Comparison of ENCODE assay signal across 32 cellular contexts in genomic region chr4:68466751-68467150, GRCh38. TPM values are rescaled to one million over a fixed set of nuclear protein-coding genes. Genes with fewer than 3 reads are reported as not detected.
A peak's percentile ranks its signal among the peaks of the same experiment; 100 is the strongest.
DNase-seq lines count a peak whose midpoint lies in the region; FAIRE-seq and TF ChIP-seq lines count a peak whose summit lies in the region.
"Had no signal": no experiment of that assay in that cellular context is flagged by ENCODE, and none has a peak within 500 bp of the region (broad histone marks: within the 10 kb centered on the region; RNA-seq: fewer than 3 reads in every experiment).

No MANE protein-coding gene starts in this region.

- H2AK5ac ChIP-seq in mesenchymal stem cell (ENCODE audit: low read length, severe bottlenecking): no peak overlapping the region

- H3K4me3 ChIP-seq in bronchial epithelial cell (ENCODE audit: low read depth, low read length): no peak overlapping the region
- H3K4me3 ChIP-seq in mesenchymal stem cell (ENCODE audit: insufficient read depth in 1 of 2, low read depth in 1 of 2, low read length in 2 of 2): peak overlapping the region in 1 of 2 experiments; percentile 3
- H3K4me3 ChIP-seq: esophagus muscularis mucosa, HAP-1, pancreas, SJCRH30, spleen, upper lobe of left lung had no signal

- H4K8ac ChIP-seq in mesenchymal stem cell (ENCODE audit: low read length): no peak overlapping the region

- H3K27me3 ChIP-seq in bronchial epithelial cell (ENCODE audit: control insufficient read depth, insufficient read depth, low read length): no peaks in the 10 kb centered on the region
- no peaks in the 10 kb centered on the region for H3K27me3 ChIP-seq in mesenchymal stem cell (ENCODE audit: control insufficient read depth in 1 of 2, insufficient read depth in 1 of 2, low read length in 2 of 2)
- H3K27me3 ChIP-seq: esophagus muscularis mucosa, pancreas, SJCRH30, spleen, upper lobe of left lung had no signal

- no peak overlapping the region for H2BK12ac ChIP-seq in mesenchymal stem cell (ENCODE audit: low read length in 2 of 2)

- 44% methylated on average over 1 of the region's 3 CpGs for WGBS in mesenchymal stem cell

- H3K36me3 ChIP-seq in bronchial epithelial cell (ENCODE audit: control insufficient read depth, insufficient read depth, low read length) (no peaks in the 10 kb centered on the region), mesenchymal stem cell (ENCODE audit: control insufficient read depth in 1 of 2, insufficient read depth in 2 of 2, low read depth in 1 of 2, low read length in 2 of 2) (no peaks in the 10 kb centered on the region)
- H3K36me3 ChIP-seq: esophagus muscularis mucosa, HAP-1, pancreas, SJCRH30, spleen, upper lobe of left lung had no signal

- H3K9ac ChIP-seq in mesenchymal stem cell (ENCODE audit: low read length): peak overlapping the region; percentile 49

- H3K4ac ChIP-seq in mesenchymal stem cell (ENCODE audit: low read depth in 1 of 2, low read length in 2 of 2): no peak overlapping the region

- TF ChIP-seq CTCF in bronchial epithelial cell (IDR thresholded peaks at IDR 0.05; ENCODE audit: insufficient read depth, low read length, severe bottlenecking): no peak

- H3K14ac ChIP-seq in mesenchymal stem cell (ENCODE audit: low read length in 2 of 2): no peak overlapping the region

- FAIRE-seq in RCC 7860 (lab: Jason Lieb, UNC) (peak; percentile 65), bronchial epithelial cell (lab: Jason Lieb, UNC) (no peak)
- FAIRE-seq: GM18507, islet of Langerhans, pancreas had no signal

- H3K23ac ChIP-seq in mesenchymal stem cell (ENCODE audit: low read length in 2 of 2): no peak overlapping the region

- H3K4me2 ChIP-seq in mesenchymal stem cell (ENCODE audit: low read length, poor library complexity, severe bottlenecking): no peak overlapping the region

- H3K4me1 ChIP-seq in mesenchymal stem cell (ENCODE audit: control insufficient read depth, insufficient read depth, low read depth, low read length): peaks cover 2% of the 10 kb centered on the region
- H3K4me1 ChIP-seq: Caco-2, esophagus muscularis mucosa, HAP-1, pancreas, SJCRH30, spleen, upper lobe of left lung had no signal

- H2BK15ac ChIP-seq in mesenchymal stem cell (ENCODE audit: low read depth, poor library complexity, severe bottlenecking): no peak overlapping the region

- no peak overlapping the region for H3K18ac ChIP-seq in mesenchymal stem cell (ENCODE audit: low read depth in 1 of 2, low read length in 2 of 2)

- H2AFZ ChIP-seq in mesenchymal stem cell (ENCODE audit: low read depth, low read length): no peak overlapping the region

- peak; percentile 71 for DNase-seq in ELR (ENCODE audit: low read depth)
- DNase-seq in RCC 7860 (ENCODE audit: low spot score): peak; percentile 47
- peak; percentile 83 for DNase-seq in bronchial epithelial cell (ENCODE audit: low read depth)
- DNase-seq in mesenchymal stem cell: peak; percentile 31
- no peak for DNase-seq in NCI-H1694 treated with DMSO at 0.1 percent for 48 hours (lab: John Stamatoyannopoulos, UW)
- no peak for DNase-seq in SKM-1 treated with dmso at 0.1 percent for 144 hours (lab: John Stamatoyannopoulos, UW; ENCODE audit: unreplicated experiment)
- no peak for DNase-seq in caudate nucleus (lab: John Stamatoyannopoulos, UW)
- no peak for DNase-seq in activated gamma-delta T cell (lab: John Stamatoyannopoulos, UW)
- DNase-seq: activated CD4-positive, alpha-beta memory T cell treated with anti-CD3 and anti-CD28 coated beads for 36 hours; activated CD8-positive, alpha-beta memory T cell treated with anti-CD3 and anti-CD28 coated beads, Interleukin-2, amount 50 U/mL, for 4 hours; activated naive CD4-positive, alpha-beta T cell treated with anti-CD3 and anti-CD28 coated beads, Interleukin-2, amount 10 ng/mL, durations not matched to agents 7 days and 5 days; amniotic stem cell; C1 segment of cervical spinal cord; Caco-2; cortex of kidney; DND-41; effector memory CD8-positive, alpha-beta T cell; Karpas-422; NCI-H187; NCI-H69; pancreas; SJCRH30; spleen; stimulated activated CD4-positive, alpha-beta T cell treated with anti-CD3 and anti-CD28 coated beads, Interleukin-4, amount 100 ng/mL, for 1 hour; upper lobe of left lung had no signal

- peak overlapping the region; percentile 82 for H3K27ac ChIP-seq in mesenchymal stem cell (ENCODE audit: low read length, poor library complexity, severe bottlenecking)
- no peak overlapping the region for H3K27ac ChIP-seq in caudate nucleus (ENCODE audit: low read depth, low read length)
- H3K27ac ChIP-seq: esophagus muscularis mucosa, pancreas, SJCRH30, spleen, upper lobe of left lung had no signal

- no peak overlapping the region for H2BK120ac ChIP-seq in mesenchymal stem cell (ENCODE audit: low read depth, low read length)

- H2BK5ac ChIP-seq in mesenchymal stem cell (ENCODE audit: low read depth, low read length, poor library complexity, severe bottlenecking): peak overlapping the region; percentile 44

- H4K91ac ChIP-seq in mesenchymal stem cell (ENCODE audit: low read length): no peak overlapping the region

- H3K9me3 ChIP-seq in mesenchymal stem cell (ENCODE audit: control insufficient read depth, low read length): peaks cover 7% of the 10 kb centered on the region
- H3K9me3 ChIP-seq: Caco-2, esophagus muscularis mucosa, HAP-1, pancreas, SJCRH30, spleen, upper lobe of left lung had no signal

- H3K79me1 ChIP-seq in mesenchymal stem cell (replicated peaks; ENCODE audit: low read length, poor library complexity, severe bottlenecking): no peaks in the 10 kb centered on the region

RNA-seq across cellular contexts. Expression of gene TMPRSS11E, which starts 19.5 kb away (rescaled TPM):
- total RNA-seq in bronchial epithelial cell: 9.2 and 45.2 TPM in 2 replicates
- polyA plus RNA-seq in mesenchymal stem cell (2013, experiment 1 of 2): not detected
- 0.03 TPM for polyA plus RNA-seq in mesenchymal stem cell (2013, experiment 2 of 2)
- total RNA-seq: activated CD4-positive, alpha-beta memory T cell treated with anti-CD3 and anti-CD28 coated beads for 36 hours; activated T-helper 1 cell treated with anti-CD3 and anti-CD28 coated beads, Interleukin-12 subunit alpha, Interleukin-12 subunit beta, Interleukin-2, Interleukin-4 antibody, amounts not matched to agents 30 ng/mL and 10 ng/mL and 1 ng/mL, durations not matched to agents 14 hours and 24 hours and 36 hours; Caco-2; cardiac septum; SJCRH30; T-helper 1 cell treated with Interleukin-12 subunit alpha and Interleukin-12 subunit beta and Interleukin-4 antibody, amounts not matched to agents 30 ng/mL and 1 ng/mL, for 36 hours; upper lobe of left lung had no signal

Comparison
In these comparisons a context has a peak if more than half of its experiments do, and no peak if none do; other contexts are left out.
1. DNase-seq: peak in ELR (single experiment), RCC 7860 (single experiment), bronchial epithelial cell (single experiment) and mesenchymal stem cell (single experiment); none in NCI-H1694 treated with DMSO at 0.1 percent for 48 hours (single experiment), SKM-1 treated with dmso at 0.1 percent for 144 hours (single experiment), caudate nucleus (0 of 61) and activated gamma-delta T cell (single experiment).